In the genomic region with DNA sequence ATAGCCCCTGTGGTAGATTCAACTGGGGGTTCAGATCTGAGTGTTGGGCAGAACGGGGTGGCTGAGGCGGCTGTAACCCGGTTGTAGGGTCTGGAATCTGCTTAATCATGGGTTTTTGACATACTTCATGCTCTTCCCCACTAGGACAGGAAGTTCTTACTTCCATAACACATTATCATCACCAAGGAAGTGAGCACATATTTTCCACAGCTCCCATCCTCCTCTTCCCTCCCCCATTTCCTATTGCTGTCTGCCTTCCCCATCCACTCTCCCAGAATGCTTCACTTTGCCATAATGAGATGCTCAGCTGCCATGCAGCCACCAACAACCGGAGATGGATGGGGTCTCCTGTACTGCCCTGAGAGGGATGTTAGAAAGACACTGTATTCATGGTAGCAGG, we compare ENCODE assay signal across 18 cellular contexts. TPM values are rescaled to one million over a fixed set of nuclear protein-coding genes. Genes with fewer than 3 reads are reported as not detected.
A peak's percentile ranks its signal among the peaks of the same experiment; 100 is the strongest.
DNase-seq lines count a peak whose midpoint lies in the region; ATAC-seq, FAIRE-seq and TF ChIP-seq lines count a peak whose summit lies in the region.
"Had no signal": no experiment of that assay in that cellular context is flagged by ENCODE, and none has a peak within 500 bp of the region (broad histone marks: within the 10 kb centered on the region; RNA-seq: fewer than 3 reads in every experiment).

No MANE protein-coding gene starts in this region.

- no peak overlapping the region for H2BK15ac ChIP-seq in H1 (ENCODE audit: low read length)

- FAIRE-seq in H1 (lab: Jason Lieb, UNC), result no peak
- FAIRE-seq in GM12892 (lab: Jason Lieb, UNC), result no peak
- FAIRE-seq: GM12891 had no signal

- intact Hi-C loops in Right ventricle myocardium superior (cut with DNase I), result no loop called here
- intact Hi-C loops in cardiac septum (cut with DNase I), result no loop called here

- no peak overlapping the region for H3K18ac ChIP-seq in H1 (ENCODE audit: extremely low read depth, low read length)

- no peaks in the 10 kb centered on the region for H3K9me3 ChIP-seq in H1 (ENCODE audit: insufficient read depth in 2 of 2, low read depth in 1 of 2, low read length in 1 of 2)
- H3K9me3 ChIP-seq: breast epithelium, gastrocnemius medialis had no signal

- H3K4me2 ChIP-seq in H1 (ENCODE audit: insufficient read depth in 1 of 2, low read depth in 2 of 2, low read length in 2 of 2), result no peak overlapping the region

- H4K8ac ChIP-seq in H1 (ENCODE audit: extremely low read depth, insufficient read depth, low read length), result no peak overlapping the region

- H3K9ac ChIP-seq in H1 (replicated peaks in 1 of 4; ENCODE audit: extremely low read depth in 1 of 4, low read depth in 3 of 4, low read length in 3 of 4), result no peak overlapping the region

- no peaks in the 10 kb centered on the region for H3K23me2 ChIP-seq in H1 (ENCODE audit: low read depth, low read length)

- WGBS in H1 (ENCODE audit: extremely low coverage in 1 of 2, insufficient coverage in 1 of 2, insufficient read length in 1 of 2, insufficient replicate concordance in 2 of 2, low coverage in 1 of 2, low lambda C conversion rate in 2 of 2, missing lambda C conversion rate in 1 of 2), 2 experiments, result 91% methylated on average over 4 of the region's 4 CpGs; no CpG with 5 or more reads in 1 of the 2 experiments

- no peak overlapping the region for H4K5ac ChIP-seq in H1 (ENCODE audit: insufficient read length, low read depth, low read length)

- no peak overlapping the region for H3K4me3 ChIP-seq in H1 (ENCODE audit: extremely low read depth in 1 of 4, insufficient read depth in 2 of 4, low read depth in 3 of 4, low read length in 4 of 4)
- H3K4me3 ChIP-seq: breast epithelium, gastrocnemius medialis had no signal

- H2BK12ac ChIP-seq in H1 (ENCODE audit: low read depth, low read length), result no peak overlapping the region

- H3K27ac ChIP-seq in H1 (ENCODE audit: low read depth, low read length), result no peak overlapping the region
- H3K27ac ChIP-seq: breast epithelium, gastrocnemius medialis had no signal

- no peaks in the 10 kb centered on the region for H3K4me1 ChIP-seq in H1 (replicated peaks in 1 of 4; ENCODE audit: control insufficient read depth in 3 of 4, insufficient read depth in 4 of 4, low read length in 3 of 4)
- H3K4me1 ChIP-seq: breast epithelium, gastrocnemius medialis had no signal

- no peak overlapping the region for H2AK5ac ChIP-seq in H1 (ENCODE audit: low read depth, low read length)

- no peak overlapping the region for H2BK20ac ChIP-seq in H1 (ENCODE audit: low read length)

- H3K56ac ChIP-seq in H1 (replicated peaks; ENCODE audit: insufficient read length, low read depth, low read length), result no peak overlapping the region

- no peaks in the 10 kb centered on the region for H3K79me1 ChIP-seq in H1 (ENCODE audit: low read depth, low read length)

- H2BK5ac ChIP-seq in H1 (ENCODE audit: low read depth, low read length), result no peak overlapping the region

- no peak for TF ChIP-seq EP300 in H1 (IDR thresholded peaks at IDR 0.05; ENCODE audit: borderline replicate concordance in 1 of 2, low read depth in 2 of 2, low read length in 2 of 2)

- POLR2A ChIA-PET in H1 (lab: Charles Lee; ENCODE audit: partially characterized antibody), result no interaction called here

- H4K91ac ChIP-seq in H1 (replicated peaks; ENCODE audit: insufficient read length, low read length), result no peak overlapping the region

- peak; percentile 34 for ATAC-seq in Right ventricle myocardium superior (ENCODE audit: poor library complexity)
- ATAC-seq: gastrocnemius medialis had no signal

- CTCF ChIA-PET in H1 (lab: Charles Lee; ENCODE audit: partially characterized antibody), result interaction anchor here (1.0 to 1.1 kb wide), 3 partner anchors 16 to 179 kb away, joined by 3 read pairs; no protein-coding TSS in a partner anchor

- 0 out of 2 replicates have a peak overlapping the region, but pooled peaks have one; percentile 5 for H2AFZ ChIP-seq in H1 (ENCODE audit: low read length)

- H2BK120ac ChIP-seq in H1 (replicated peaks; ENCODE audit: low read depth, low read length), result no peak overlapping the region

- no peaks in the 10 kb centered on the region for H3K36me3 ChIP-seq in H1 (ENCODE audit: control insufficient read depth in 2 of 4, insufficient read depth in 4 of 4, low read length in 3 of 4)
- H3K36me3 ChIP-seq: breast epithelium, gastrocnemius medialis had no signal

- H3K23ac ChIP-seq in H1 (ENCODE audit: insufficient read length), result no peak overlapping the region

- no peak overlapping the region for H3K14ac ChIP-seq in H1 (ENCODE audit: insufficient read length)

- TF ChIP-seq RAD21 in H1 (IDR thresholded peaks at IDR 0.05 in 1 of 2, conservative IDR thresholded peaks at IDR 0.05 in 1 of 2; ENCODE audit: low read depth in 2 of 2, low read length in 2 of 2), result no peak

- H3K79me2 ChIP-seq in H1 (ENCODE audit: control insufficient read depth in 1 of 2, insufficient read depth in 2 of 2, low read length in 2 of 2), result no peaks in the 10 kb centered on the region

- H3K4ac ChIP-seq in H1 (replicated peaks; ENCODE audit: insufficient read length, low read depth, low read length), result no peak overlapping the region

- H3K27me3 ChIP-seq in H1 (replicated peaks in 1 of 4; ENCODE audit: control insufficient read depth in 3 of 4, extremely low read depth in 1 of 4, insufficient read depth in 3 of 4, low read length in 3 of 4), result peaks cover 0 to 2% (median 0%) of the 10 kb centered on the region in 4 experiments; a peak in 2 of 7 replicates
- H3K27me3 ChIP-seq: breast epithelium, gastrocnemius medialis had no signal

- H4K20me1 ChIP-seq in H1 (replicated peaks in 1 of 2; ENCODE audit: control insufficient read depth in 1 of 2, insufficient read depth in 2 of 2, low read length in 2 of 2), result no peaks in the 10 kb centered on the region

- no peak for TF ChIP-seq POLR2A in H1 (IDR thresholded peaks at IDR 0.05; ENCODE audit: control extremely low read depth in 1 of 2, low read depth in 2 of 2, low read length in 2 of 2)
- no peak for TF ChIP-seq POLR2A in GM12892 (IDR thresholded peaks at IDR 0.05; ENCODE audit: low read depth, low read length)

- no peak for TF ChIP-seq CTCF in H1 (IDR thresholded peaks at IDR 0.05; ENCODE audit: control extremely low read depth in 1 of 3, insufficient read depth in 1 of 3, low read depth in 1 of 3, low read length in 3 of 3)

- DNase-seq in Right ventricle myocardium superior (no peak), cardiac septum (ENCODE audit: low spot score) (no peak), M059J (ENCODE audit: low read depth) (peak; percentile 18), H1 (ENCODE audit: low read depth in 1 of 2, low spot score in 2 of 2) (no peak), renal cortical epithelial cell (ENCODE audit: low read depth) (peak; percentile 14), GM12892 (ENCODE audit: insufficient read length) (no peak), DMS53 (lab: John Stamatoyannopoulos, UW) (no peak), HK-2 (ENCODE audit: unreplicated experiment) (no peak)
- DNase-seq: activated effector memory CD4-positive, alpha-beta T cell treated with anti-CD3 and anti-CD28 coated beads, Interleukin-2, amount 50 U/mL, for 16 hours; C1 segment of cervical spinal cord; endodermal cell; gastrocnemius medialis; NCI-H1436; retina; RPMI8226; T1000 had no signal

TF ChIP-seq in H1, 55 proteins besides CTCF, POLR2A, EP300 and RAD21:
- TF ChIP-seq HDAC6 (IDR thresholded peaks at IDR 0.05; ENCODE audit: low read depth, low read length), result no peak
- TF ChIP-seq CBX8 (IDR thresholded peaks at IDR 0.05; ENCODE audit: borderline replicate concordance, low read depth, low read length), result no peak
- no peak for TF ChIP-seq BCL11A (IDR thresholded peaks at IDR 0.05; ENCODE audit: low read depth in 2 of 2, low read length in 2 of 2)
- no peak for TF ChIP-seq GABPA (IDR thresholded peaks at IDR 0.05; ENCODE audit: borderline replicate concordance, insufficient read depth, low read length)
- no peak for TF ChIP-seq NRF1 (IDR thresholded peaks at IDR 0.05; ENCODE audit: low read depth, low read length)
- TF ChIP-seq SIX5 (IDR thresholded peaks at IDR 0.05; ENCODE audit: low read depth, low read length), result no peak
- TF ChIP-seq SP1 (IDR thresholded peaks at IDR 0.05; ENCODE audit: low read depth, low read length), result no peak
- TF ChIP-seq TAF7 (optimal IDR thresholded peaks at IDR 0.05; ENCODE audit: borderline replicate concordance, low read depth, low read length), result no peak
- no peak for TF ChIP-seq JUND (IDR thresholded peaks at IDR 0.05; ENCODE audit: low read length)
- TF ChIP-seq ZNF274 (IDR thresholded peaks at IDR 0.05; ENCODE audit: borderline replicate concordance, extremely low read depth, low read length), result no peak
TF ChIP-seq in H1: peak in this region for 0.

RNA-seq across cellular contexts. Expression of a gene that starts 6.4 kb away (rescaled TPM):
- total RNA-seq in Right ventricle myocardium superior (35.2 TPM), cardiac septum (46.0 TPM), renal cortical epithelial cell (48.3 and 81.4 TPM in 2 replicates)
- 26.0 and 29.4 TPM in 2 replicates for total RNA-seq in M059J (2014; rRNA removed; shearing (Covaris generic))
- total RNA-seq in H1 (2021; fragmentation: NEBNext Ultra II Directional; extraction: Animal tissue kit (Norgen Biotek cat#: 25700)), result 55.9 and 57.3 TPM in 2 replicates
- polyA plus RNA-seq in H1 (2011; rRNA removed), result 19.2 and 22.9 TPM in 2 replicates
- 22.3 TPM for polyA plus RNA-seq in H1 (2011; cell fraction: cytosol; rRNA removed)
- polyA plus RNA-seq in H1 (2011; cell fraction: nucleus; rRNA removed), result 30.0 TPM
- 28.8 to 52.4 TPM (median 44.0 TPM) in 4 replicates for polyA plus RNA-seq in H1 (2012, experiment 1 of 2)
- 1.3 TPM for polyA plus RNA-seq in H1 (2012, experiment 2 of 2)
- polyA plus RNA-seq in H1 (2013, experiment 1 of 2), result 17.3 TPM
- polyA plus RNA-seq in H1 (2013, experiment 2 of 2), result 16.2 TPM
- polyA minus RNA-seq in H1 (2011; rRNA and poly(A)+ RNA removed), result 116 and 135 TPM in 2 replicates
- polyA minus RNA-seq in H1 (2011; cell fraction: cytosol; rRNA and poly(A)+ RNA removed), result 36.2 TPM
- polyA minus RNA-seq in H1 (2011; cell fraction: nucleus; rRNA and poly(A)+ RNA removed), result 114 TPM
- polyA plus RNA-seq in GM12892 (2012; ENCODE audit: missing spikeins), result 13.5 TPM

Comparison
In these comparisons a context has a peak if more than half of its experiments do, and no peak if none do; other contexts are left out.
1. DNase-seq: peak in M059J (single experiment) and renal cortical epithelial cell (single experiment); none in Right ventricle myocardium superior (single experiment), cardiac septum (single experiment), H1 (0 of 2), GM12892 (single experiment), DMS53 (single experiment) and HK-2 (single experiment).